Comparison of ENCODE assay signal across 8 cellular contexts in the genomic region with DNA sequence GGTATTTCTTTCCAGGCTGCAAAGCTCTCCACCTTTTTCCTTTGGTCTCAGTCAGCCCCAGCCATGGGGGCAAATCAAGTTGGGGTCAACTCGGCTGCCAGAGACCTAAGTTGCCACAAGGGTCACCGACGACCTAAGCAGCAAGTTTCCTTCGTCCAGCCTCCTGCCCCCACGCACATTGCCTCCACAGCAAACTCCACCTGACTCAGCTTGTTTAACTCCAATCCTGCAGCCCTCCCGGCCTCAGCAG. TPM values are rescaled to one million over a fixed set of nuclear protein-coding genes. Genes with fewer than 3 reads are reported as not detected.
DNase-seq lines count a peak whose midpoint lies in the region; ATAC-seq and TF ChIP-seq lines count a peak whose summit lies in the region.

No MANE protein-coding gene starts in this region.

- peaks cover 2 to 9% of the 10 kb centered on the region in 2 donors for H3K36me3 Mint-ChIP-seq in CD14-positive monocyte

- ATAC-seq in GM19324 (IDR thresholded peaks at IDR 0.05; ENCODE audit: low FRiP score, unreplicated experiment), result no peak
- no peak for ATAC-seq in HG03097 (IDR thresholded peaks at IDR 0.05; ENCODE audit: low FRiP score, unreplicated experiment)

- TF ChIP-seq CTCF in CD14-positive monocyte (IDR thresholded peaks at IDR 0.05), result no peak

- peaks cover 42 to 61% (median 59%) of the 10 kb centered on the region in 3 donors for H3K27me3 Mint-ChIP-seq in CD14-positive monocyte (ENCODE audit: low read depth in 3 of 3)

- H3K4me1 ChIP-seq in effector memory CD4-positive, alpha-beta T cell (ENCODE audit: control insufficient read depth, insufficient read depth, low read length, poor library complexity, severe bottlenecking), result peaks cover 18% of the 10 kb centered on the region
- H3K4me1 ChIP-seq in neuron (ENCODE audit: insufficient read depth, low read length), result peaks cover 29% of the 10 kb centered on the region

- peaks cover 27% of the 10 kb centered on the region for H3K4me1 Mint-ChIP-seq in CD14-positive monocyte

- no peak overlapping the region for H3K27ac ChIP-seq in effector memory CD4-positive, alpha-beta T cell (ENCODE audit: insufficient read depth, low read length, poor library complexity, severe bottlenecking)

- H3K27me3 ChIP-seq in MG63 (peaks cover 37% of the 10 kb centered on the region), neuron (ENCODE audit: insufficient read depth, low read length) (no peaks in the 10 kb centered on the region)
- peaks cover 5% of the 10 kb centered on the region for H3K27me3 ChIP-seq in effector memory CD4-positive, alpha-beta T cell (replicated peaks; ENCODE audit: control insufficient read depth, insufficient read depth, low read length, poor library complexity, severe bottlenecking)

- H3K9me3 Mint-ChIP-seq in CD14-positive monocyte, result peaks cover 0 to 11% (median 2%) of the 10 kb centered on the region in 7 donors

- H3K4me3 ChIP-seq in MG63 (peak overlapping the region; percentile 55), neuron (ENCODE audit: low read length) (peak overlapping the region; percentile 81)
- peak overlapping the region; percentile 63 for H3K4me3 ChIP-seq in effector memory CD4-positive, alpha-beta T cell (ENCODE audit: insufficient read depth, low read depth, low read length, poor library complexity, severe bottlenecking)

- peak overlapping the region in 1 of 7 donors; percentile 50 for H3K27ac Mint-ChIP-seq in CD14-positive monocyte

- DNase-seq in CD14-positive monocyte (ENCODE audit: low spot score), result no peak
- DNase-seq in MG63, result no peak
- DNase-seq in effector memory CD4-positive, alpha-beta T cell, result no peak
- no peak for DNase-seq in stimulated activated CD4-positive, alpha-beta T cell treated with anti-CD3 and anti-CD28 coated beads, Interleukin-15, amount 100 ng/mL, for 24 hours
- no peak for DNase-seq in RKO (ENCODE audit: low spot score)

- intact Hi-C loops in CD14-positive monocyte (cut with micrococcal nuclease), result no loop called here

- H2AFZ ChIP-seq in neuron (ENCODE audit: low read depth, low read length), result peak overlapping the region; percentile 96

- H3K9me3 ChIP-seq in MG63 (no peaks in the 10 kb centered on the region), neuron (ENCODE audit: low read length) (no peaks in the 10 kb centered on the region)
- H3K9me3 ChIP-seq in effector memory CD4-positive, alpha-beta T cell (ENCODE audit: control insufficient read depth, low read length), result no peaks in the 10 kb centered on the region

- H3K36me3 ChIP-seq in MG63 (no peaks in the 10 kb centered on the region), neuron (ENCODE audit: insufficient read depth, low read length) (no peaks in the 10 kb centered on the region)
- no peaks in the 10 kb centered on the region for H3K36me3 ChIP-seq in effector memory CD4-positive, alpha-beta T cell (ENCODE audit: control insufficient read depth, insufficient read depth, low read length)

- H3K4me3 Mint-ChIP-seq in CD14-positive monocyte, result peak overlapping the region; percentile 84 to 92

RNA-seq across cellular contexts. Expression of gene KCNMB4, which starts 0.8 kb away (rescaled TPM):
- polyA plus RNA-seq in CD14-positive monocyte, result under 1 TPM; 0.23 to 0.41 TPM
- total RNA-seq in MG63 (2014; rRNA removed; shearing (Covaris generic); ENCODE audit: low replicate concordance), result 0.26 TPM in 1 of 2 replicates, not detected in the other
